ENCODE assay signal across 25 cellular contexts in genomic region chr2:26685312-26685711, GRCh38. TPM values are rescaled to one million over a fixed set of nuclear protein-coding genes. Genes with fewer than 3 reads are reported as not detected.
A peak's percentile ranks its signal among the peaks of the same experiment; 100 is the strongest.
DNase-seq lines count a peak whose midpoint lies in the region; ATAC-seq and TF ChIP-seq lines count a peak whose summit lies in the region.
"Had no signal": no experiment of that assay in that cellular context is flagged by ENCODE, and none has a peak within 500 bp of the region (broad histone marks: within the 10 kb centered on the region; RNA-seq: fewer than 3 reads in every experiment).

No MANE protein-coding gene starts in this region.

- H3K4me1 ChIP-seq in BE2C (peaks cover 47% of the 10 kb centered on the region), SK-N-SH (ENCODE audit: control insufficient read depth in 1 of 2, insufficient read depth in 2 of 2, low read depth in 1 of 2, low read length in 1 of 2) (peaks cover 0 to 49% of the 10 kb centered on the region in 2 experiments; a peak in 2 of 4 replicates), neuronal stem cell (ENCODE audit: control insufficient read depth in 2 of 2, insufficient read depth in 1 of 2, low read depth in 1 of 2, low read length in 2 of 2) (peaks cover 18 to 25% of the 10 kb centered on the region in 2 donors), Peyer's patch (no peaks in the 10 kb centered on the region)
- H3K4me1 ChIP-seq: SJSA1 had no signal

- no peaks in the 10 kb centered on the region for H4K20me1 ChIP-seq in SK-N-SH (ENCODE audit: insufficient read depth)

- H3K9me2 ChIP-seq in SK-N-SH = no peaks in the 10 kb centered on the region

- H2BK5ac ChIP-seq in neuronal stem cell (ENCODE audit: low read length) = no peak overlapping the region

- no peak overlapping the region for H3K4ac ChIP-seq in neuronal stem cell (ENCODE audit: low read length)

- H3K18ac ChIP-seq in neuronal stem cell (ENCODE audit: low read length) = no peak overlapping the region

- no peak overlapping the region for H3K9ac ChIP-seq in SK-N-SH
- H3K9ac ChIP-seq in neuronal stem cell (ENCODE audit: low read depth, low read length, poor library complexity) = no peak overlapping the region

- CTCF ChIA-PET in SK-N-SH (lab: Yijun Ruan, JAX) = interaction anchor here (0.7 to 3.4 kb wide), 11 partner anchors 9 to 107 kb away, joined by 3 to 27 read pairs (median 3); no protein-coding TSS in a partner anchor

- 48% methylated on average over 5 of the region's 5 CpGs for WGBS in SK-N-SH (ENCODE audit: low lambda C conversion rate)
- WGBS in neuronal stem cell (ENCODE audit: extremely low coverage in 2 of 2, insufficient read length in 2 of 2, insufficient replicate concordance in 1 of 2), 2 donors = no CpG with 5 or more reads among the region's 5 CpGs

- peak in 2 of 3 experiments; percentile 42 to 65 for DNase-seq in NCI-H1417 (lab: John Stamatoyannopoulos, UW)
- no peak for DNase-seq in NCI-H1417 treated with DMSO at 0.1 percent for 48 hours (lab: John Stamatoyannopoulos, UW)
- peak; percentile 81 for DNase-seq in BE2C
- peak; percentile 83 for DNase-seq in SK-N-SH
- DNase-seq in neuronal stem cell (ENCODE audit: low spot score) = no peak
- DNase-seq in Peyer's patch = no peak
- DNase-seq: 8988T; C1 segment of cervical spinal cord; Calu3; CD8-positive, alpha-beta memory T cell; DMS153; GF-D8; Karpas-422; MV-4-11; NCI-H1105 treated with DMSO at 0.1 percent for 48 hours; NCI-H1930; NCI-H345; NCI-H524 treated with DMSO at 0.1 percent for 48 hours; SW 1271; T-helper 17 cell had no signal

- TF ChIP-seq RAD21 in SK-N-SH (IDR thresholded peaks at IDR 0.05; ENCODE audit: low read length) = peak; percentile 25; the same call in 1 of the 2 replicates

- H2AK5ac ChIP-seq in neuronal stem cell (ENCODE audit: low read depth, low read length) = peak overlapping the region; percentile 6

- no peak overlapping the region for H2BK15ac ChIP-seq in neuronal stem cell (ENCODE audit: low read length)

- H3K4me3 ChIP-seq in BE2C (ENCODE audit: low read depth, low read length) = no peak overlapping the region
- no peak overlapping the region for H3K4me3 ChIP-seq in SK-N-SH (ENCODE audit: low read depth in 2 of 2, low read length in 1 of 2)
- no peak overlapping the region for H3K4me3 ChIP-seq in neuronal stem cell (ENCODE audit: low read length in 2 of 2)
- no peak overlapping the region for H3K4me3 ChIP-seq in Peyer's patch
- H3K4me3 ChIP-seq: SJSA1 had no signal

- H2AFZ ChIP-seq in SK-N-SH (ENCODE audit: low read depth) (no peak overlapping the region), neuronal stem cell (ENCODE audit: low read length) (no peak overlapping the region)

- H3F3A ChIP-seq in SK-N-SH (replicated peaks; ENCODE audit: insufficient read depth) = no peaks in the 10 kb centered on the region

- no peaks in the 10 kb centered on the region for H3K79me2 ChIP-seq in SK-N-SH (ENCODE audit: insufficient read depth)

- H3K4me2 ChIP-seq in SK-N-SH (no peak overlapping the region), neuronal stem cell (ENCODE audit: insufficient read depth, low read length, poor library complexity, severe bottlenecking) (no peak overlapping the region)

- H3K14ac ChIP-seq in neuronal stem cell (ENCODE audit: low read length) = no peak overlapping the region

- no peak overlapping the region for H3K23ac ChIP-seq in neuronal stem cell (ENCODE audit: low read depth, low read length, poor library complexity)

- no peak overlapping the region for H4K91ac ChIP-seq in neuronal stem cell (ENCODE audit: low read depth, low read length, poor library complexity)

- H3K27me3 ChIP-seq in BE2C (no peaks in the 10 kb centered on the region), SK-N-SH (ENCODE audit: insufficient read depth) (peaks cover 66% of the 10 kb centered on the region), neuronal stem cell (ENCODE audit: control insufficient read depth in 3 of 3, insufficient read depth in 3 of 3, low read depth in 1 of 3, low read length in 3 of 3) (peaks cover 0 to 71% (median 0%) of the 10 kb centered on the region in 3 experiments), Peyer's patch (no peaks in the 10 kb centered on the region)

- no peak overlapping the region for H2BK120ac ChIP-seq in neuronal stem cell (ENCODE audit: low read depth, low read length)

- H3K9me3 ChIP-seq in BE2C = no peaks in the 10 kb centered on the region
- no peaks in the 10 kb centered on the region for H3K9me3 ChIP-seq in SK-N-SH
- H3K9me3 ChIP-seq in neuronal stem cell (replicated peaks in 1 of 2; ENCODE audit: control insufficient read depth in 2 of 2, insufficient read depth in 1 of 2, low read depth in 1 of 2, low read length in 2 of 2) = no peaks in the 10 kb centered on the region
- no peaks in the 10 kb centered on the region for H3K9me3 ChIP-seq in Peyer's patch
- H3K9me3 ChIP-seq: SJSA1 had no signal

- POLR2A ChIA-PET in SK-N-SH (lab: Yijun Ruan, JAX) = interaction anchor here (0.7 to 1.2 kb wide), 4 partner anchors 17 to 41 kb away, joined by 3 to 5 read pairs (median 3); no protein-coding TSS in a partner anchor

- TF ChIP-seq CTCF in BE2C (IDR thresholded peaks at IDR 0.05; ENCODE audit: low read depth, low read length) (peak; percentile 33), SK-N-SH (IDR thresholded peaks at IDR 0.05) (no peak), Peyer's patch (IDR thresholded peaks at IDR 0.05) (no peak)

- TF ChIP-seq EP300 in SK-N-SH (IDR thresholded peaks at IDR 0.05; ENCODE audit: borderline replicate concordance in 1 of 2, low read depth in 1 of 2, low read length in 1 of 2) = peak in 1 of 2 experiments; percentile 87; a peak in 2 of 4 replicates

- no peaks in the 10 kb centered on the region for H3K79me1 ChIP-seq in neuronal stem cell (ENCODE audit: low read depth, low read length)

- no peak for TF ChIP-seq POLR2A in Peyer's patch (IDR thresholded peaks at IDR 0.05)

- H3K36me3 ChIP-seq in BE2C (no peaks in the 10 kb centered on the region), SK-N-SH (replicated peaks in 1 of 2; ENCODE audit: control insufficient read depth in 1 of 2, insufficient read depth in 2 of 2, low read length in 1 of 2) (no peaks in the 10 kb centered on the region), neuronal stem cell (replicated peaks in 1 of 2; ENCODE audit: control insufficient read depth in 2 of 2, insufficient read depth in 2 of 2, low read length in 2 of 2) (no peaks in the 10 kb centered on the region), Peyer's patch (no peaks in the 10 kb centered on the region)
- H3K36me3 ChIP-seq: SJSA1 had no signal

- no peak overlapping the region for H4K8ac ChIP-seq in neuronal stem cell (ENCODE audit: low read depth, low read length)

- H3K27ac ChIP-seq in SK-N-SH (ENCODE audit: low read depth in 2 of 2, low read length in 1 of 2) = peak overlapping the region in 1 of 2 experiments; percentile 79; a peak in 2 of 4 replicates
- H3K27ac ChIP-seq in neuronal stem cell (replicated peaks; ENCODE audit: low read length) = no peak overlapping the region
- no peak overlapping the region for H3K27ac ChIP-seq in Peyer's patch
- H3K27ac ChIP-seq: SJSA1 had no signal

- no peak overlapping the region for H2BK12ac ChIP-seq in neuronal stem cell (ENCODE audit: low read length)

- ATAC-seq in GM21447 (IDR thresholded peaks at IDR 0.05; ENCODE audit: unreplicated experiment) = no peak
- ATAC-seq: Panc1, T-helper 17 cell had no signal

TF ChIP-seq in SK-N-SH, 30 proteins besides CTCF, POLR2A, EP300 and RAD21:
- TF ChIP-seq USF2 (IDR thresholded peaks at IDR 0.05; ENCODE audit: borderline replicate concordance, low read depth, low read length) (no peak), CHD2 (IDR thresholded peaks at IDR 0.05; ENCODE audit: low read length, partially characterized antibody) (peak; percentile 77), YY1 (IDR thresholded peaks at IDR 0.05; ENCODE audit: low read depth) (no peak), FOXM1 (IDR thresholded peaks at IDR 0.05; ENCODE audit: low read depth) (no peak), TEAD4 (IDR thresholded peaks at IDR 0.05; ENCODE audit: borderline replicate concordance, insufficient read depth) (no peak), RCOR1 (IDR thresholded peaks at IDR 0.05; ENCODE audit: low read length) (peak; percentile 72), GATA2 (CRISPR knock-in tag; IDR thresholded peaks at IDR 0.05) (peak; percentile 93), MXI1 (IDR thresholded peaks at IDR 0.05; ENCODE audit: low read depth, low read length) (peak; percentile 32; the same call in 1 of the 2 replicates)

RNA-seq across cellular contexts. Expression of gene KCNK3, which starts 7.2 kb away (rescaled TPM):
- polyA plus RNA-seq in BE2C (2012; ENCODE audit: insufficient read depth, insufficient read length, low read depth) = 58.2 TPM
- 0.16 and 0.31 TPM in 2 replicates for polyA plus RNA-seq in SK-N-SH (2012; rRNA removed)
- polyA plus RNA-seq in SK-N-SH (2012; cell fraction: cytosol; rRNA removed) = 0.06 and 0.24 TPM in 2 replicates
- polyA plus RNA-seq in SK-N-SH (2012; cell fraction: nucleus; rRNA removed) = 0.04 and 0.27 TPM in 2 replicates
- 0.03 TPM for polyA plus RNA-seq in neuronal stem cell (2013, experiment 1 of 2)
- 0.01 TPM for polyA plus RNA-seq in neuronal stem cell (2013, experiment 2 of 2)
- 1 to 10 TPM in 2 of 4 donors, under 1 TPM in 2; 0.76 to 1.6 (median 0.94) TPM for total RNA-seq in Peyer's patch
- total RNA-seq: Calu3; CD8-positive, alpha-beta memory T cell; SJSA1; T-helper 17 cell had no signal
- polyA plus RNA-seq: CD8-positive, alpha-beta memory T cell; IgD-negative memory B cell had no signal

RNA-seq across cellular contexts. Expression of gene CIB4, which starts 44.1 kb away (rescaled TPM):
- not detected for polyA plus RNA-seq in BE2C (2012; ENCODE audit: insufficient read depth, insufficient read length, low read depth)
- not detected in 2 replicates for polyA plus RNA-seq in SK-N-SH (2012; rRNA removed)
- not detected in 2 replicates for polyA plus RNA-seq in SK-N-SH (2012; cell fraction: cytosol; rRNA removed)
- not detected in 2 replicates for polyA plus RNA-seq in SK-N-SH (2012; cell fraction: nucleus; rRNA removed)
- polyA plus RNA-seq in neuronal stem cell (2013, experiment 1 of 2) = not detected
- not detected for polyA plus RNA-seq in neuronal stem cell (2013, experiment 2 of 2)
- total RNA-seq in Peyer's patch = not detected
- total RNA-seq: Calu3; CD8-positive, alpha-beta memory T cell; M059J; SJSA1; T-helper 17 cell had no signal
- polyA plus RNA-seq: CD8-positive, alpha-beta memory T cell; IgD-negative memory B cell had no signal

Comparison
In these comparisons a context has a peak if more than half of its experiments do, and no peak if none do; other contexts are left out.
1. DNase-seq: peak in NCI-H1417 (2 of 3), BE2C (single experiment) and SK-N-SH (single experiment); none in NCI-H1417 treated with DMSO at 0.1 percent for 48 hours (single experiment), neuronal stem cell (single experiment) and Peyer's patch (0 of 3).